ENCODE assay signal across 20 cellular contexts in the genomic region with DNA sequence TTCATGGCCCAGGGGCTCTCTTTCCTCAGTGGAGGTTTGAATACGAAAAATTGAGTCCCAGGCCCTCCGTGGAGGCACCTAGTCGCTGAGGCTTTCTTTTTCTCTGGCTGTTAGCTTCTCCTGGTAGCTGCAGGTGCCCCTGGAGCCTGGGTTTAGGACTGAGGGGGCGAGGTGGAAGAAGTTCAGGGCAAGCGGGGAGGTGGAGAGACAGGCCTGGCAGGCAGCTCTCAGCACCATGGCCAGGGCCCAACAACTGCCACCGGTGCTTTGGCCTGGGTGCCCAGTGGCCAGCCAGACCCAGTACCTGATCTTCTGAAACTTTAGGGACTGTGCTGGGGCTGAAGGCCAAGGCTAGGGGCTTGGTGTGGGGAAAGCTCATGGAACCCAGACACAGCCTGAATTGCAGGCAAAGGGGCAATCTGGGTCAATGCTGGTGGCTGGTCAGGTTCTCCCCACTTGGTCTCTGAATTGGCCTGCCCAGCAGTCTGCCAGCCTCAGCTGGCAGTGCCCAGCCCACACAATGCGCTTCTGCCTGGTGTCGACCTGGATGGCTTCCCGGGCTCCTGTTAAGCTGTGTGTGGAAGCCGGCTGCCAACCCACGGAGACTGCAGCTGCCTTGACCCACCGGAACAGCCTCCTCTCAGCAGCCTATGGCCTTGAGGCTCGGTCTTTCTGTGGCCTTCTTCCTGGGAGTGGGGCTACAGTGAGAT. TPM values are rescaled to one million over a fixed set of nuclear protein-coding genes. Genes with fewer than 3 reads are reported as not detected.
DNase-seq lines count a peak whose midpoint lies in the region; ATAC-seq and TF ChIP-seq lines count a peak whose summit lies in the region.
"Had no signal": no experiment of that assay in that cellular context is flagged by ENCODE, and none has a peak within 500 bp of the region (broad histone marks: within the 10 kb centered on the region; RNA-seq: fewer than 3 reads in every experiment).

No MANE protein-coding gene starts in this region.

- intact Hi-C loops in left lung (cut with DNase I) = no loop called here

- TF ChIP-seq CTCF in VCaP (conservative IDR thresholded peaks at IDR 0.05) (no peak), glutamatergic neuron (IDR thresholded peaks at IDR 0.05; ENCODE audit: partially characterized antibody, unreplicated experiment) (no peak), left lung (IDR thresholded peaks at IDR 0.05) (no peak)

- no peak overlapping the region for H3K4me3 ChIP-seq in left lung
- H3K4me3 ChIP-seq: esophagus squamous epithelium, HAP-1, PC-9, spleen, transverse colon had no signal

- peaks cover 27% of the 10 kb centered on the region for H3K4me1 Mint-ChIP-seq in glutamatergic neuron (ENCODE audit: low read depth, unreplicated experiment)

- H3K27ac ChIP-seq in VCaP (peak overlapping the region; percentile 25; the same call in 1 of the 2 replicates), substantia nigra (ENCODE audit: low read depth, low read length, poor library complexity, severe bottlenecking) (no peak overlapping the region), left lung (no peak overlapping the region)
- H3K27ac ChIP-seq: brain microvascular endothelial cell, esophagus squamous epithelium, PC-9, spleen, transverse colon had no signal

- ATAC-seq in GM18519 (IDR thresholded peaks at IDR 0.05; ENCODE audit: low FRiP score, unreplicated experiment) (no peak), left lung (no peak)
- ATAC-seq: natural killer cell had no signal

- H3K27me3 ChIP-seq in left lung = peaks cover 100% of the 10 kb centered on the region in 2 donors

- DNase-seq in NCI-H2081 (lab: John Stamatoyannopoulos, UW) = peak; percentile 5 to 33
- no peak for DNase-seq in NCI-H2081 treated with DMSO at 0.1 percent for 48 hours (lab: John Stamatoyannopoulos, UW)
- no peak for DNase-seq in glutamatergic neuron
- DNase-seq in substantia nigra (lab: John Stamatoyannopoulos, UW) = peak in 40 of 49 donors; percentile 10 to 86 (median 70)
- no peak for DNase-seq in left lung
- no peak for DNase-seq in NCI-H226
- DNase-seq: activated CD4-positive, alpha-beta T cell treated with anti-CD3 and anti-CD28 coated beads, Interleukin-2, amount 50 U/mL, for 48 hours; activated naive CD4-positive, alpha-beta T cell treated with anti-CD3 and anti-CD28 coated beads, Interleukin-2, amount 50 U/mL, for 16 hours; activated T-cell treated with anti-CD3 and anti-CD28 coated beads, Interleukin-2, amount 50 U/mL, for 1 hour; brain microvascular endothelial cell; esophagus squamous epithelium; immature natural killer cell; mammary epithelial cell; natural killer cell; PC-9 had no signal

- H3K36me3 ChIP-seq in left lung = no peaks in the 10 kb centered on the region
- H3K36me3 ChIP-seq: brain microvascular endothelial cell, esophagus squamous epithelium, HAP-1, spleen, transverse colon had no signal

- H3K4me3 Mint-ChIP-seq in glutamatergic neuron (ENCODE audit: unreplicated experiment) = peak overlapping the region; percentile 49
- H3K4me3 Mint-ChIP-seq: immature natural killer cell, natural killer cell had no signal

- peaks cover 22% of the 10 kb centered on the region for H3K9me3 Mint-ChIP-seq in glutamatergic neuron (ENCODE audit: unreplicated experiment)
- H3K9me3 Mint-ChIP-seq: natural killer cell had no signal

- peaks cover 40% of the 10 kb centered on the region for H3K27me3 Mint-ChIP-seq in glutamatergic neuron (ENCODE audit: unreplicated experiment)

- no peaks in the 10 kb centered on the region for H3K9me3 ChIP-seq in left lung
- H3K9me3 ChIP-seq: esophagus squamous epithelium, HAP-1, spleen, transverse colon had no signal

- H3K36me3 Mint-ChIP-seq in glutamatergic neuron (ENCODE audit: unreplicated experiment) = peaks cover 4% of the 10 kb centered on the region
- H3K36me3 Mint-ChIP-seq: natural killer cell had no signal

- peaks cover 5 to 36% of the 10 kb centered on the region in 2 donors for H3K4me1 ChIP-seq in left lung

- no peak overlapping the region for H3K27ac Mint-ChIP-seq in glutamatergic neuron (ENCODE audit: unreplicated experiment)
- H3K27ac Mint-ChIP-seq: natural killer cell had no signal

RNA-seq across cellular contexts. Expression of a gene that starts 30.3 kb away (rescaled TPM):
- 55.4 TPM for total RNA-seq in glutamatergic neuron (ENCODE audit: unreplicated experiment)
- 10 to 100 TPM; 53.3 to 71.5 TPM for total RNA-seq in left lung

Comparison
In these comparisons a context has a peak if more than half of its experiments do, and no peak if none do; other contexts are left out.
1. DNase-seq: peak in NCI-H2081 (2 of 2) and substantia nigra (40 of 49); none in NCI-H2081 treated with DMSO at 0.1 percent for 48 hours (single experiment), glutamatergic neuron (single experiment), left lung (0 of 2) and NCI-H226 (single experiment).